25 cellular contexts compared by ENCODE assay signal in genomic region chr22:49887716-49888115, GRCh38. TPM values are rescaled to one million over a fixed set of nuclear protein-coding genes. Genes with fewer than 3 reads are reported as not detected.
DNase-seq lines count a peak whose midpoint lies in the region; ATAC-seq and TF ChIP-seq lines count a peak whose summit lies in the region.
"Had no signal": no experiment of that assay in that cellular context is flagged by ENCODE, and none has a peak within 500 bp of the region (broad histone marks: within the 10 kb centered on the region; RNA-seq: fewer than 3 reads in every experiment).

No MANE protein-coding gene starts in this region.

- H3K4me1 ChIP-seq in breast epithelium (no peaks in the 10 kb centered on the region), spleen (no peaks in the 10 kb centered on the region)
- H3K4me1 ChIP-seq: A549, BE2C had no signal

- TF ChIP-seq POLR2A in breast epithelium (IDR thresholded peaks at IDR 0.05): no peak
- TF ChIP-seq POLR2A in spleen (IDR thresholded peaks at IDR 0.05): no peak
- no peak for TF ChIP-seq POLR2A in GM18505 (IDR thresholded peaks at IDR 0.05; ENCODE audit: borderline replicate concordance, extremely low read depth, insufficient read depth, insufficient read length)

- no peak for ATAC-seq in GM18505 (IDR thresholded peaks at IDR 0.05; ENCODE audit: unreplicated experiment)
- ATAC-seq: A549, GM12878 had no signal

- POLR2A ChIA-PET in MCF 10A (lab: Yijun Ruan, JAX): interaction anchor here (0.6 kb wide), 1 partner anchor 32 kb away, joined by 3 read pairs; no protein-coding TSS in a partner anchor

- H3K4me3 ChIP-seq in breast epithelium (no peak overlapping the region), spleen (no peak overlapping the region)
- H3K4me3 ChIP-seq: A549; BLaER1 treated with 17β-estradiol and CSF1 and Interleukin-3, amounts not matched to agents 10 nM and 100 nM; GM12878; GM23248 had no signal

- peaks cover 0 to 4% of the 10 kb centered on the region in 2 donors for H3K9me3 ChIP-seq in breast epithelium
- H3K9me3 ChIP-seq in spleen: peaks cover 0 to 18% (median 7%) of the 10 kb centered on the region in 8 donors
- H3K9me3 ChIP-seq: A549, BE2C had no signal

- H3K27ac Mint-ChIP-seq in MCF 10A (ENCODE audit: low read depth, unreplicated experiment): no peak overlapping the region
- H3K27ac Mint-ChIP-seq in glutamatergic neuron (ENCODE audit: unreplicated experiment): peak overlapping the region; percentile 73
- H3K27ac Mint-ChIP-seq in immature natural killer cell: no peak overlapping the region
- no peak overlapping the region for H3K27ac Mint-ChIP-seq in osteocyte (ENCODE audit: unreplicated experiment)
- H3K27ac Mint-ChIP-seq: CD4-positive, alpha-beta T cell had no signal

- peaks cover 7% of the 10 kb centered on the region for H3K4me1 Mint-ChIP-seq in MCF 10A (ENCODE audit: insufficient read depth, unreplicated experiment)
- peaks cover 21% of the 10 kb centered on the region for H3K4me1 Mint-ChIP-seq in glutamatergic neuron (ENCODE audit: low read depth, unreplicated experiment)
- H3K4me1 Mint-ChIP-seq in immature natural killer cell: peaks cover 16 to 29% of the 10 kb centered on the region in 2 donors
- no peaks in the 10 kb centered on the region for H3K4me1 Mint-ChIP-seq in osteocyte (ENCODE audit: unreplicated experiment)
- H3K4me1 Mint-ChIP-seq: CD14-positive monocyte had no signal

- H3K27me3 ChIP-seq in breast epithelium (no peaks in the 10 kb centered on the region), spleen (replicated peaks in 1 of 7) (no peaks in the 10 kb centered on the region)
- H3K27me3 ChIP-seq: BE2C; BLaER1 treated with 17β-estradiol and CSF1 and Interleukin-3, amounts not matched to agents 10 nM and 100 nM had no signal

- H3K36me3 ChIP-seq in breast epithelium (no peaks in the 10 kb centered on the region), spleen (peaks cover 5 to 97% (median 49%) of the 10 kb centered on the region in 6 donors)

- CTCF ChIA-PET in MCF 10A (lab: Yijun Ruan, JAX): interaction anchor here (0.7 kb wide), 1 partner anchor 87 kb away, joined by 3 read pairs; no protein-coding TSS in a partner anchor

- H3K36me3 Mint-ChIP-seq in MCF 10A (ENCODE audit: insufficient read depth, unreplicated experiment) (peaks cover 72% of the 10 kb centered on the region), glutamatergic neuron (ENCODE audit: unreplicated experiment) (peaks cover 45% of the 10 kb centered on the region), immature natural killer cell (peaks cover 36 to 67% (median 42%) of the 10 kb centered on the region in 3 donors), osteocyte (ENCODE audit: unreplicated experiment) (peaks cover 70% of the 10 kb centered on the region)

- intact Hi-C loops in MCF 10A (cut with micrococcal nuclease): no loop called here
- intact Hi-C loops in breast epithelium (cut with DNase I; ENCODE audit: low total_unique reads): no loop called here
- intact Hi-C loops in posterior vena cava (cut with DNase I): loop anchor here in 1 of 2 donors (5.0 kb wide), 1 partner anchor 210 kb away; no protein-coding TSS in a partner anchor
- intact Hi-C loops in spleen (cut with DNase I; ENCODE audit: low total_unique reads): no loop called here

- 93 to 98% (median 95%) methylated on average over 9 of the region's 9 CpGs for WGBS in spleen, 5 donors

- no peak for DNase-seq in MCF 10A (ENCODE audit: unreplicated experiment)
- no peak for DNase-seq in breast epithelium (ENCODE audit: low spot score in 2 of 2)
- DNase-seq in glutamatergic neuron: no peak
- peak; percentile 10 for DNase-seq in posterior vena cava (ENCODE audit: low spot score)
- DNase-seq in spleen: peak; percentile 21
- DNase-seq in immature natural killer cell: no peak
- DNase-seq in osteocyte (ENCODE audit: extremely low spot score, unreplicated experiment): no peak
- DNase-seq: 8988T; ACHN; AML-193; BE2C; CD4-positive, alpha-beta T cell; CD8-positive, alpha-beta memory T cell; DMS 273 treated with DMSO at 0.1 percent for 48 hours; DMS79; EL; GDM1; GM23248; H7; HCEC 1CT had no signal

- H3K27me3 Mint-ChIP-seq in MCF 10A (ENCODE audit: insufficient read depth, unreplicated experiment) (no peaks in the 10 kb centered on the region), glutamatergic neuron (ENCODE audit: unreplicated experiment) (peaks cover 10% of the 10 kb centered on the region), immature natural killer cell (ENCODE audit: low read depth in 3 of 3) (peaks cover 2 to 8% (median 3%) of the 10 kb centered on the region in 3 donors), osteocyte (ENCODE audit: unreplicated experiment) (no peaks in the 10 kb centered on the region)
- H3K27me3 Mint-ChIP-seq: CD4-positive, alpha-beta T cell; CD8-positive, alpha-beta memory T cell had no signal

- no peak overlapping the region for H3K4me3 Mint-ChIP-seq in MCF 10A (ENCODE audit: unreplicated experiment)
- H3K4me3 Mint-ChIP-seq in glutamatergic neuron (ENCODE audit: unreplicated experiment): no peak overlapping the region
- no peak overlapping the region for H3K4me3 Mint-ChIP-seq in immature natural killer cell
- H3K4me3 Mint-ChIP-seq in osteocyte (ENCODE audit: unreplicated experiment): no peak overlapping the region
- H3K4me3 Mint-ChIP-seq: CD14-positive monocyte; CD4-positive, alpha-beta T cell; CD8-positive, alpha-beta memory T cell had no signal

- H3K9me3 Mint-ChIP-seq in MCF 10A (ENCODE audit: unreplicated experiment) (peaks cover 7% of the 10 kb centered on the region), glutamatergic neuron (ENCODE audit: unreplicated experiment) (peaks cover 27% of the 10 kb centered on the region), immature natural killer cell (no peaks in the 10 kb centered on the region), osteocyte (ENCODE audit: unreplicated experiment) (peaks cover 8% of the 10 kb centered on the region)

- H3K27ac ChIP-seq in breast epithelium: no peak overlapping the region
- no peak overlapping the region for H3K27ac ChIP-seq in spleen
- H3K27ac ChIP-seq: A549; BLaER1 treated with 17β-estradiol and CSF1 and Interleukin-3, amounts not matched to agents 10 nM and 100 nM; GM23248 had no signal

- no peak for TF ChIP-seq CTCF in MCF 10A (IDR thresholded peaks at IDR 0.05; ENCODE audit: unreplicated experiment)
- no peak for TF ChIP-seq CTCF in breast epithelium (IDR thresholded peaks at IDR 0.05)
- TF ChIP-seq CTCF in glutamatergic neuron (IDR thresholded peaks at IDR 0.05; ENCODE audit: partially characterized antibody, unreplicated experiment): no peak
- TF ChIP-seq CTCF in spleen (IDR thresholded peaks at IDR 0.05 in 8 of 11, conservative IDR thresholded peaks at IDR 0.05 in 3 of 11): no peak
- no peak for TF ChIP-seq CTCF in osteocyte (IDR thresholded peaks at IDR 0.05)

- TSS peak; percentile 8 for BruUV-seq in MCF 10A (replicated peaks; lab: Mats Ljungman, UMichigan)

RNA-seq across cellular contexts. Expression of gene ALG12, which starts 30.5 kb away (rescaled TPM):
- total RNA-seq in MCF 10A (2022) (16.6 and 18.2 TPM in 2 replicates), breast epithelium (10 to 100 TPM; 16.6 to 22.4 (median 19.7) TPM), glutamatergic neuron (ENCODE audit: unreplicated experiment) (14.7 TPM), posterior vena cava (10 to 100 TPM in 1 of 2 donors, 1 to 10 TPM in 1; 8.9 to 11.7 TPM), spleen (10 to 100 TPM; 10.2 to 20.1 (median 13.3) TPM), osteocyte (27.1 and 27.9 TPM in 2 replicates)
- polyA plus RNA-seq in spleen (1 to 10 TPM; 5.7 to 7.1 (median 5.9) TPM), immature natural killer cell (10 to 100 TPM; 11.7 to 26.6 (median 12.6) TPM)

RNA-seq across cellular contexts. Expression of gene CRELD2, which starts 30.7 kb away (rescaled TPM):
- 70.7 and 107 TPM in 2 replicates for total RNA-seq in MCF 10A (2022)
- total RNA-seq in breast epithelium: 10 to 100 TPM; 20.6 to 59.3 (median 39.5) TPM
- total RNA-seq in glutamatergic neuron (ENCODE audit: unreplicated experiment): 24.9 TPM
- 10 to 100 TPM; 27.5 to 45.4 TPM for total RNA-seq in posterior vena cava
- total RNA-seq in spleen: 10 to 100 TPM; 23.2 to 46.3 (median 38.1) TPM
- 10 to 100 TPM; 16.2 to 26.3 (median 18.3) TPM for polyA plus RNA-seq in spleen
- polyA plus RNA-seq in immature natural killer cell: 10 to 100 TPM; 61.3 to 94.8 (median 76.9) TPM
- 54.9 and 55.5 TPM in 2 replicates for total RNA-seq in osteocyte

RNA-seq across cellular contexts. Expression of gene ZBED4, which starts 34.1 kb away (rescaled TPM):
- total RNA-seq in MCF 10A (2022) (15.9 and 16.4 TPM in 2 replicates), breast epithelium (10 to 100 TPM in 2 of 3 donors, 1 to 10 TPM in 1; 7.5 to 11.3 (median 10.5) TPM), glutamatergic neuron (ENCODE audit: unreplicated experiment) (53.5 TPM), posterior vena cava (1 to 10 TPM; 7.3 to 8.5 TPM), spleen (10 to 100 TPM; 10.1 to 23.2 (median 16.1) TPM), osteocyte (17.2 and 17.3 TPM in 2 replicates)
- polyA plus RNA-seq in spleen (1 to 10 TPM; 2.9 to 5.3 (median 3.5) TPM), immature natural killer cell (1 to 10 TPM; 4.1 to 9.7 (median 4.6) TPM)

Comparison
In these comparisons a context has a peak if more than half of its experiments do, and no peak if none do; other contexts are left out.
1. DNase-seq: peak in posterior vena cava (single experiment) and spleen (single experiment); none in MCF 10A (single experiment), breast epithelium (0 of 2), glutamatergic neuron (single experiment), immature natural killer cell (0 of 3) and osteocyte (single experiment).